ENCODE assay signal across 8 cellular contexts in genomic region chr17:16286947-16287562, GRCh38.
DNase-seq lines count a peak whose midpoint lies in the region; ATAC-seq, FAIRE-seq and TF ChIP-seq lines count a peak whose summit lies in the region.

No MANE protein-coding gene starts in this region.

- H2BK5ac ChIP-seq in IMR-90 (ENCODE audit: low read depth, low read length, poor library complexity, severe bottlenecking), result peak overlapping the region; percentile 93

- H3K9ac ChIP-seq in IMR-90 (ENCODE audit: low read depth, low read length), result peak overlapping the region; percentile 86
- H3K9ac ChIP-seq in mammary epithelial cell (ENCODE audit: insufficient read depth, low read length), result no peak overlapping the region
- H3K9ac ChIP-seq in mucosa of stomach (ENCODE audit: low read length), result peak overlapping the region; percentile 75

- BruUV-seq in IMR-90 (replicated peaks; lab: Mats Ljungman, UMichigan) (TSS peak; percentile 43), mammary epithelial cell (replicated peaks; lab: Mats Ljungman, UMichigan) (no TSS peak)

- no peaks in the 10 kb centered on the region for H3K79me2 ChIP-seq in mammary epithelial cell (ENCODE audit: insufficient read depth, low read length)

- H3K56ac ChIP-seq in IMR-90 (ENCODE audit: extremely low read depth, insufficient read depth, low read length), result peak overlapping the region; percentile 96

- H3K4me1 ChIP-seq in A549 (peaks cover 69% of the 10 kb centered on the region), IMR-90 (ENCODE audit: control insufficient read depth, insufficient read depth, low read length) (peaks cover 19% of the 10 kb centered on the region), mammary epithelial cell (ENCODE audit: insufficient read depth, low read length) (peaks cover 44% of the 10 kb centered on the region), mucosa of stomach (ENCODE audit: control insufficient read depth, insufficient read depth, low read length) (peaks cover 44% of the 10 kb centered on the region)

- peaks cover 13% of the 10 kb centered on the region for H3K9me1 ChIP-seq in IMR-90 (ENCODE audit: insufficient read depth, low read length)

- H4K20me1 ChIP-seq in IMR-90 (ENCODE audit: insufficient read depth, low read length) (peaks cover 1% of the 10 kb centered on the region; the same call in 1 of the 2 replicates), mammary epithelial cell (ENCODE audit: insufficient read depth, low read length) (no peaks in the 10 kb centered on the region)

- WGBS in A549 (ENCODE audit: missing lambda C conversion rate), result 56% methylated on average over 10 of the region's 10 CpGs
- 86% methylated on average over 6 of the region's 10 CpGs; no CpG with 5 or more reads in 1 of the 2 experiments for WGBS in IMR-90 (ENCODE audit: extremely low coverage in 2 of 2, insufficient read length in 1 of 2), 2 experiments
- over 99% methylated on average over 10 of the region's 10 CpGs for WGBS in mammary epithelial cell (ENCODE audit: low coverage, missing lambda C conversion rate)

- POLR2A ChIA-PET in A549 (lab: Yijun Ruan, JAX) (interaction anchor here (0.6 to 4.9 kb wide), 18 partner anchors 8 to 288 kb away, joined by 3 to 57 read pairs (median 6); partner anchors contain the start of genes CENPV, NCOR1, PIGL and TTC19), IMR-90 (lab: Charles Lee; ENCODE audit: unreplicated experiment) (no interaction called here)

- H2AFZ ChIP-seq in IMR-90 (replicated peaks; ENCODE audit: low read length, poor library complexity), result peak overlapping the region; percentile 78
- peak overlapping the region; percentile 74 for H2AFZ ChIP-seq in mammary epithelial cell (ENCODE audit: low read depth, low read length)

- peak overlapping the region; percentile 100 for H2AK5ac ChIP-seq in IMR-90 (ENCODE audit: low read depth, low read length)

- dilution Hi-C loops in IMR-90 (cut with HindIII; ENCODE audit: low sequenced_read_pairs, unreplicated experiment), result no loop called here
- dilution Hi-C loops in mammary epithelial cell (cut with HindIII; ENCODE audit: low sequenced_read_pairs), result loop anchor here (5.0 kb wide), 1 partner anchor 65 kb away; the partner anchor contains the start of gene CENPV

- peak overlapping the region; percentile 94 for H3K18ac ChIP-seq in IMR-90 (ENCODE audit: low read depth, low read length)

- H3K4ac ChIP-seq in IMR-90 (ENCODE audit: low read depth, low read length), result peak overlapping the region; percentile 96

- peaks cover under 1 to 21% of the 10 kb centered on the region in 2 experiments; a peak in 2 of 4 replicates for H3K79me1 ChIP-seq in IMR-90 (ENCODE audit: low read depth in 1 of 2, low read length in 2 of 2)

- no peak for FAIRE-seq in A549 (lab: Jason Lieb, UNC)

- peak overlapping the region; percentile 94 to 96 for H4K8ac ChIP-seq in IMR-90 (ENCODE audit: low read depth in 2 of 2, low read length in 2 of 2)

- peak overlapping the region; percentile 100 for H4K91ac ChIP-seq in IMR-90 (ENCODE audit: insufficient read depth, low read depth, low read length)

- ATAC-seq in A549 (peak; percentile 10 to 19), IMR-90 (ENCODE audit: low read depth) (no peak), GM19351 (IDR thresholded peaks at IDR 0.05; ENCODE audit: unreplicated experiment) (no peak)

- H3K27me3 ChIP-seq in IMR-90 (ENCODE audit: control insufficient read depth, insufficient read depth, low read length) (no peaks in the 10 kb centered on the region), mammary epithelial cell (ENCODE audit: insufficient read depth, low read length) (no peaks in the 10 kb centered on the region), mucosa of stomach (ENCODE audit: control insufficient read depth, insufficient read depth, low read length) (no peaks in the 10 kb centered on the region)

- DNase-seq in A549 (ENCODE audit: low read depth in 1 of 2, low spot score in 1 of 2), result peak in 1 of 2 experiments; percentile 51
- no peak for DNase-seq in IMR-90
- DNase-seq in mammary epithelial cell, result no peak
- no peak for DNase-seq in activated gamma-delta T cell (lab: John Stamatoyannopoulos, UW)
- DNase-seq in NCI-H510A treated with DMSO at 0.1 percent for 48 hours (lab: John Stamatoyannopoulos, UW), result no peak

- H2BK120ac ChIP-seq in IMR-90 (ENCODE audit: low read depth, low read length), result peak overlapping the region; percentile 99

- H2AK9ac ChIP-seq in IMR-90 (replicated peaks; ENCODE audit: low read depth, low read length, poor library complexity), result peak overlapping the region; percentile 92

- TF ChIP-seq CTCF in A549 (IDR thresholded peaks at IDR 0.05) (no peak), IMR-90 (conservative IDR thresholded peaks at IDR 0.05; ENCODE audit: low read depth, low read length) (0 out of 2 replicates have a peak, but pooled peaks have one; percentile 20), mammary epithelial cell (conservative IDR thresholded peaks at IDR 0.05 in 1 of 2, IDR thresholded peaks at IDR 0.05 in 1 of 2; ENCODE audit: extremely low read depth in 1 of 2, insufficient read depth in 1 of 2, low read depth in 1 of 2, low read length in 2 of 2) (no peak)

- H3K36me3 ChIP-seq in IMR-90 (ENCODE audit: control insufficient read depth, insufficient read depth, low read length) (no peaks in the 10 kb centered on the region), mammary epithelial cell (ENCODE audit: insufficient read depth, low read length) (no peaks in the 10 kb centered on the region), mucosa of stomach (ENCODE audit: control insufficient read depth, insufficient read depth, low read length) (no peaks in the 10 kb centered on the region)

- peak overlapping the region; percentile 97 for H2BK20ac ChIP-seq in IMR-90 (ENCODE audit: low read depth, low read length)

- peak overlapping the region; percentile 90 for H3K14ac ChIP-seq in IMR-90 (replicated peaks; ENCODE audit: low read depth, low read length)

- H3K9me3 ChIP-seq in A549 (no peaks in the 10 kb centered on the region), IMR-90 (ENCODE audit: control insufficient read depth, insufficient read depth, low read length) (no peaks in the 10 kb centered on the region), mammary epithelial cell (replicated peaks; ENCODE audit: insufficient read depth, low read length) (no peaks in the 10 kb centered on the region), mucosa of stomach (ENCODE audit: control insufficient read depth, low read length) (no peaks in the 10 kb centered on the region)

- CTCF ChIA-PET in A549 (lab: Yijun Ruan, JAX) (interaction anchor here (0.7 to 10.0 kb wide), 18 partner anchors 8 to 234 kb away, joined by 3 to 69 read pairs (median 10); partner anchors contain the start of genes CENPV, NCOR1 and PIGL), IMR-90 (lab: Yijun Ruan, JAX) (no interaction called here), mammary epithelial cell (lab: Charles Lee; ENCODE audit: low non-redundant PET) (no interaction called here)

- in situ Hi-C loops in IMR-90 (cut with MboI; ENCODE audit: low sequenced_read_pairs), result no loop called here
- in situ Hi-C loops in mammary epithelial cell (cut with MboI; ENCODE audit: low sequenced_read_pairs in 2 of 2), result no loop called here

- TF ChIP-seq RAD21 in A549 (conservative IDR thresholded peaks at IDR 0.05 in 1 of 2, IDR thresholded peaks at IDR 0.05 in 1 of 2), result 0 out of 5 replicates have a peak, but pooled peaks of 1 of the 2 experiments have one; percentile 1
- no peak for TF ChIP-seq RAD21 in IMR-90 (IDR thresholded peaks at IDR 0.05; ENCODE audit: low read length)

- no peak for TF ChIP-seq EP300 in A549 (IDR thresholded peaks at IDR 0.05)

- peak overlapping the region; percentile 94 for H3K23ac ChIP-seq in IMR-90 (ENCODE audit: low read depth, low read length)

- TF ChIP-seq POLR2A in A549 (IDR thresholded peaks at IDR 0.05; ENCODE audit: low read length) (no peak), GM19099 (IDR thresholded peaks at IDR 0.05; ENCODE audit: extremely low read depth, insufficient read length, low read depth) (peak; percentile 31), IMR-90 (IDR thresholded peaks at IDR 0.05; ENCODE audit: low read depth, low read length) (no peak)

- peak overlapping the region; percentile 99 for H2BK15ac ChIP-seq in IMR-90 (ENCODE audit: low read depth, low read length)

- intact Hi-C loops in IMR-90 (cut with micrococcal nuclease) (loop anchor here (1.0 to 5.0 kb wide), 3 partner anchors 36 to 72 kb away; partner anchors contain the start of genes CENPV and NCOR1), mammary epithelial cell (cut with micrococcal nuclease) (loop anchor here (1.0 to 10.0 kb wide), 2 partner anchors 58 to 72 kb away; partner anchors contain the start of gene NCOR1)

- H4K5ac ChIP-seq in IMR-90 (ENCODE audit: low read depth, low read length), result peak overlapping the region; percentile 88

- H3K4me2 ChIP-seq in A549 (peak overlapping the region; percentile 74), IMR-90 (ENCODE audit: low read depth, low read length) (peak overlapping the region; percentile 75), mammary epithelial cell (ENCODE audit: insufficient read depth, low read depth, low read length) (peak overlapping the region; percentile 70)

- H3K4me3 ChIP-seq in A549 (no peak overlapping the region), IMR-90 (ENCODE audit: insufficient read depth, low read depth, low read length) (no peak overlapping the region), mammary epithelial cell (replicated peaks in 1 of 3; ENCODE audit: insufficient read depth in 1 of 3, low read depth in 2 of 3, low read length in 3 of 3) (no peak overlapping the region), mucosa of stomach (ENCODE audit: low read length) (no peak overlapping the region)

- peak overlapping the region; percentile 96 to 97 for H3K27ac ChIP-seq in A549
- H3K27ac ChIP-seq in IMR-90 (ENCODE audit: insufficient read depth, low read length), result peak overlapping the region; percentile 98
- H3K27ac ChIP-seq in mammary epithelial cell (ENCODE audit: insufficient read depth, low read depth, low read length), result peak overlapping the region; percentile 75

TF ChIP-seq in A549, 52 proteins besides CTCF, POLR2A, EP300 and RAD21:
- TF ChIP-seq CBX2 (IDR thresholded peaks at IDR 0.05; ENCODE audit: borderline replicate concordance, low read depth), result no peak
- TF ChIP-seq HOXB13 (CRISPR knock-in tag; IDR thresholded peaks at IDR 0.05; ENCODE audit: low read depth), result peak; percentile 44; the same call in 1 of the 2 replicates
- 0 out of 3 replicates have a peak, but pooled peaks have one; percentile 7 for TF ChIP-seq SMC3 (IDR thresholded peaks at IDR 0.05)

TF ChIP-seq in IMR-90, 13 proteins besides CTCF, POLR2A, EP300 and RAD21 (continues in another document):
- TF ChIP-seq USF2 (IDR thresholded peaks at IDR 0.05; ENCODE audit: low read depth, low read length), result no peak
- no peak for TF ChIP-seq CHD1 (IDR thresholded peaks at IDR 0.05; ENCODE audit: low read depth, low read length)
- TF ChIP-seq CEBPB (IDR thresholded peaks at IDR 0.05; ENCODE audit: low read depth, low read length), result no peak
- no peak for TF ChIP-seq RFX5 (IDR thresholded peaks at IDR 0.05; ENCODE audit: low read depth, low read length)

Comparison
In these comparisons a context has a peak if more than half of its experiments do, and no peak if none do; other contexts are left out.
1. ATAC-seq: peak in A549 (2 of 2); none in IMR-90 (single experiment) and GM19351 (single experiment).
2. Peak in every context shown above with its lines, with median percentiles within 50 percentile points of each other: H3K27ac ChIP-seq and H3K4me2 ChIP-seq.